20 cellular contexts compared by ENCODE assay signal in the genomic region with DNA sequence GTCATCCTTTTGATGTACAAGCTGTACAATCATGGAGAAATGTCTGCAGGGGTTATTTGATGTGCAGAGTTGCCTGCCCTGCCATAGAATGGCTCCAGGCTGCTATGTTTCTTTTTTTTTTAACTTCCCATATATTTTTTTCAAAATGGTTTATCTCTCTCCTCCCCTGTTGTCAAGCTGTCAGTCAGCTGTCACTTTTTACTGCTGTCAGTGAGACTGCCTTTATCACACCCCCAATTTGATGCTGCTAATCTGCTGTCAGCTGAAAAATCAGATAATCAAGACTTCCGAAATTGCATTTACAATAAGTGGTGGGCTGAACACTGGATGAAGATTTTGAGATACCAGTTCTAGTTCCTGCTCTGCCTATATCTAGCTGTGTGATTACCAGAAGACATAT.
"Had no signal": no experiment of that assay in that cellular context is flagged by ENCODE, and none has a peak within 500 bp of the region (broad histone marks: within the 10 kb centered on the region; RNA-seq: fewer than 3 reads in every experiment).

No MANE protein-coding gene starts in this region.

- H3K4me3 ChIP-seq: esophagus squamous epithelium, heart right ventricle, right lobe of liver, transverse colon had no signal

- ATAC-seq: activated CD8-positive, alpha-beta T cell treated with anti-CD3 and anti-CD28 coated beads for 36 hours; natural killer cell treated with Interleukin-12 subunit alpha and Interleukin-12 subunit beta and Interleukin-15 and Interleukin-18, amount 100 ng/mL, for 72 hours; WTC11 had no signal

- H3K27ac ChIP-seq: epithelial cell of prostate, esophagus squamous epithelium, right lobe of liver, transverse colon had no signal

- H3K27me3 ChIP-seq: esophagus squamous epithelium, heart right ventricle, right lobe of liver, transverse colon had no signal

- H3K36me3 ChIP-seq: esophagus squamous epithelium, right lobe of liver, transverse colon had no signal

- H3K9me3 ChIP-seq: esophagus squamous epithelium, heart right ventricle, right lobe of liver, transverse colon had no signal

- DNase-seq: activated CD4-positive, alpha-beta T cell treated with anti-CD3 and anti-CD28 coated beads, Interleukin-2, amount 50 U/mL, for 1 hour; activated CD8-positive, alpha-beta T cell treated with anti-CD3 and anti-CD28 coated beads for 36 hours; activated naive CD4-positive, alpha-beta T cell; activated T-cell treated with anti-CD3 and anti-CD28 coated beads, Interleukin-2, amount 50 U/mL, for 48 hours; effector CD8-positive, alpha-beta T cell; esophagus squamous epithelium; foreskin melanocyte; heart right ventricle; right lobe of liver; stimulated activated CD4-positive, alpha-beta T cell treated with anti-CD3 and anti-CD28 coated beads, Interleukin-15, amount 100 ng/mL, for 24 hours; stimulated activated CD4-positive, alpha-beta T cell treated with anti-CD3 and anti-CD28 coated beads, Interleukin-2, amount 100 ng/mL, for 24 hours; stimulated activated naive CD4-positive, alpha-beta T cell treated with Interleukin-2 at 50 U/mL for 16 hours; T-helper 2 cell; transverse colon had no signal

- H3K9me3 Mint-ChIP-seq: activated CD8-positive, alpha-beta T cell treated with anti-CD3 and anti-CD28 coated beads for 36 hours; activated naive CD4-positive, alpha-beta T cell treated with anti-CD3 and anti-CD28 coated beads, Interleukin-2, amount 50 U/mL, for 72 hours; central memory CD8-positive, alpha-beta T cell; natural killer cell treated with Interleukin-12 subunit alpha and Interleukin-12 subunit beta and Interleukin-15 and Interleukin-18, amount 100 ng/mL, for 72 hours; WTC11 had no signal

- H3K4me3 Mint-ChIP-seq: activated CD8-positive, alpha-beta T cell treated with anti-CD3 and anti-CD28 coated beads for 36 hours; central memory CD8-positive, alpha-beta T cell; natural killer cell treated with Interleukin-12 subunit alpha and Interleukin-12 subunit beta and Interleukin-15 and Interleukin-18, amount 100 ng/mL, for 72 hours; WTC11 had no signal

- H3K27ac Mint-ChIP-seq: activated CD8-positive, alpha-beta T cell treated with anti-CD3 and anti-CD28 coated beads for 36 hours; activated naive CD4-positive, alpha-beta T cell treated with anti-CD3 and anti-CD28 coated beads, Interleukin-2, amount 50 U/mL, for 72 hours; natural killer cell treated with Interleukin-12 subunit alpha and Interleukin-12 subunit beta and Interleukin-15 and Interleukin-18, amount 100 ng/mL, for 72 hours; progenitor cell of endocrine pancreas; WTC11 had no signal

- H3K4me1 ChIP-seq: esophagus squamous epithelium, right lobe of liver, transverse colon had no signal

- H3K4me1 Mint-ChIP-seq: central memory CD8-positive, alpha-beta T cell had no signal

- H3K36me3 Mint-ChIP-seq: activated naive CD4-positive, alpha-beta T cell treated with anti-CD3 and anti-CD28 coated beads, Interleukin-2, amount 50 U/mL, for 72 hours; WTC11 had no signal

- H3K27me3 Mint-ChIP-seq: activated CD8-positive, alpha-beta T cell treated with anti-CD3 and anti-CD28 coated beads for 36 hours; central memory CD8-positive, alpha-beta T cell; natural killer cell treated with Interleukin-12 subunit alpha and Interleukin-12 subunit beta and Interleukin-15 and Interleukin-18, amount 100 ng/mL, for 72 hours; progenitor cell of endocrine pancreas had no signal
